ENCODE assay signal across 34 cellular contexts in genomic region chr5:142239394-142240159, GRCh38.
DNase-seq lines count a peak whose midpoint lies in the region; ATAC-seq, FAIRE-seq and TF ChIP-seq lines count a peak whose summit lies in the region.
"Had no signal": no experiment of that assay in that cellular context is flagged by ENCODE, and none has a peak within 500 bp of the region (broad histone marks: within the 10 kb centered on the region; RNA-seq: fewer than 3 reads in every experiment).

No MANE protein-coding gene starts in this region.

- WGBS in mammary epithelial cell (ENCODE audit: low coverage, missing lambda C conversion rate): 73% methylated on average over 4 of the region's 4 CpGs

- peak; percentile 46 for FAIRE-seq in keratinocyte (lab: Jason Lieb, UNC)
- FAIRE-seq: A204.1, colon, D721Med, endothelial cell of umbilical vein, H54, islet of Langerhans had no signal

- H3K4me2 ChIP-seq in mammary epithelial cell (ENCODE audit: insufficient read depth, low read depth, low read length) (no peak overlapping the region), keratinocyte (ENCODE audit: control insufficient read depth, extremely low read depth, insufficient read depth, low read depth, low read length) (no peak overlapping the region)

- H3K9me3 ChIP-seq in mammary epithelial cell (replicated peaks; ENCODE audit: insufficient read depth, low read length) (no peaks in the 10 kb centered on the region), breast epithelium (no peaks in the 10 kb centered on the region), keratinocyte (ENCODE audit: control insufficient read depth, low read depth, low read length) (no peaks in the 10 kb centered on the region), upper lobe of right lung (no peaks in the 10 kb centered on the region)
- H3K9me3 ChIP-seq: sigmoid colon, stomach had no signal

- in situ Hi-C loops in mammary epithelial cell (cut with MboI; ENCODE audit: low sequenced_read_pairs in 2 of 2): no loop called here

- H3K4me3 ChIP-seq in mammary epithelial cell (replicated peaks in 1 of 3; ENCODE audit: insufficient read depth in 1 of 3, low read depth in 2 of 3, low read length in 3 of 3): no peak overlapping the region
- no peak overlapping the region for H3K4me3 ChIP-seq in breast epithelium
- H3K4me3 ChIP-seq in keratinocyte (ENCODE audit: control insufficient read depth in 2 of 3, extremely low read depth in 1 of 3, insufficient read depth in 2 of 3, low read depth in 1 of 3, low read length in 3 of 3): no peak overlapping the region
- H3K4me3 ChIP-seq in upper lobe of right lung: no peak overlapping the region
- H3K4me3 ChIP-seq: cardiac muscle cell, sigmoid colon, stomach had no signal

- BruUV-seq in mammary epithelial cell (replicated peaks; lab: Mats Ljungman, UMichigan): no TSS peak

- H2AFZ ChIP-seq in mammary epithelial cell (ENCODE audit: low read depth, low read length) (no peak overlapping the region), keratinocyte (ENCODE audit: control insufficient read depth, low read length) (no peak overlapping the region)

- peaks cover 16% of the 10 kb centered on the region for H3K4me1 ChIP-seq in mammary epithelial cell (ENCODE audit: insufficient read depth, low read length)
- H3K4me1 ChIP-seq in breast epithelium: no peaks in the 10 kb centered on the region
- peaks cover 16% of the 10 kb centered on the region for H3K4me1 ChIP-seq in keratinocyte (ENCODE audit: control insufficient read depth, extremely low read depth, insufficient read depth, low read length)
- no peaks in the 10 kb centered on the region for H3K4me1 ChIP-seq in upper lobe of right lung
- H3K4me1 ChIP-seq: sigmoid colon, stomach had no signal

- peaks cover 32% of the 10 kb centered on the region for H3K27me3 Mint-ChIP-seq in activated naive CD4-positive, alpha-beta T cell treated with anti-CD3 and anti-CD28 coated beads, Interleukin-2, amount 10 ng/mL, durations not matched to agents 7 days and 5 days
- H3K27me3 Mint-ChIP-seq: T-helper 17 cell had no signal

- no peak for TF ChIP-seq CTCF in mammary epithelial cell (conservative IDR thresholded peaks at IDR 0.05 in 1 of 2, IDR thresholded peaks at IDR 0.05 in 1 of 2; ENCODE audit: extremely low read depth in 1 of 2, insufficient read depth in 1 of 2, low read depth in 1 of 2, low read length in 2 of 2)
- TF ChIP-seq CTCF in breast epithelium (IDR thresholded peaks at IDR 0.05): no peak
- no peak for TF ChIP-seq CTCF in VCaP (conservative IDR thresholded peaks at IDR 0.05)
- TF ChIP-seq CTCF in keratinocyte (optimal IDR thresholded peaks at IDR 0.05 in 1 of 3, IDR thresholded peaks at IDR 0.05 in 1 of 3, conservative IDR thresholded peaks at IDR 0.05 in 1 of 3; ENCODE audit: extremely low read depth in 1 of 3, insufficient read depth in 2 of 3, low read length in 3 of 3): no peak
- TF ChIP-seq CTCF in upper lobe of right lung (IDR thresholded peaks at IDR 0.05): no peak

- H4K20me1 ChIP-seq in mammary epithelial cell (ENCODE audit: insufficient read depth, low read length): no peaks in the 10 kb centered on the region
- H4K20me1 ChIP-seq in keratinocyte (ENCODE audit: control insufficient read depth, extremely low read depth, insufficient read depth, low read length): no peaks in the 10 kb centered on the region

- peaks cover 7% of the 10 kb centered on the region for H3K4me1 Mint-ChIP-seq in activated naive CD4-positive, alpha-beta T cell treated with anti-CD3 and anti-CD28 coated beads, Interleukin-2, amount 10 ng/mL, durations not matched to agents 7 days and 5 days

- H3K79me2 ChIP-seq in mammary epithelial cell (ENCODE audit: insufficient read depth, low read length) (no peaks in the 10 kb centered on the region), keratinocyte (ENCODE audit: control insufficient read depth, insufficient read depth, low read length) (no peaks in the 10 kb centered on the region)

- H3K27ac ChIP-seq in mammary epithelial cell (ENCODE audit: insufficient read depth, low read depth, low read length) (no peak overlapping the region), breast epithelium (no peak overlapping the region), VCaP (peak overlapping the region; percentile 25; the same call in 1 of the 2 replicates), keratinocyte (ENCODE audit: control insufficient read depth, insufficient read depth, low read length) (no peak overlapping the region), upper lobe of right lung (no peak overlapping the region)
- H3K27ac ChIP-seq: cardiac muscle cell, sigmoid colon, stomach had no signal

- no peaks in the 10 kb centered on the region for H3K36me3 Mint-ChIP-seq in activated naive CD4-positive, alpha-beta T cell treated with anti-CD3 and anti-CD28 coated beads, Interleukin-2, amount 10 ng/mL, durations not matched to agents 7 days and 5 days
- H3K36me3 Mint-ChIP-seq: activated naive CD4-positive, alpha-beta T cell treated with anti-CD3 and anti-CD28 coated beads, Interleukin-2, amount 50 U/mL, for 72 hours; CD4-positive, CD25-positive, alpha-beta regulatory T cell had no signal

- H3K9me1 ChIP-seq in keratinocyte (ENCODE audit: control insufficient read depth, extremely low read depth, insufficient read depth, low read length): no peaks in the 10 kb centered on the region

- ATAC-seq in upper lobe of right lung (peak; percentile 87), HG03175 (IDR thresholded peaks at IDR 0.05; ENCODE audit: unreplicated experiment) (no peak), GM21717 (IDR thresholded peaks at IDR 0.05; ENCODE audit: unreplicated experiment) (no peak)
- ATAC-seq: activated naive CD4-positive, alpha-beta T cell treated with anti-CD3 and anti-CD28 coated beads, Interleukin-2, amount 50 U/mL, for 72 hours; SK-N-SH treated with all-trans-retinoic acid at 6 μM for 48 hours; T-helper 17 cell had no signal

- H3K27me3 ChIP-seq in mammary epithelial cell (ENCODE audit: insufficient read depth, low read length) (no peaks in the 10 kb centered on the region), breast epithelium (no peaks in the 10 kb centered on the region), keratinocyte (ENCODE audit: control insufficient read depth, extremely low read depth, insufficient read depth, low read length) (no peaks in the 10 kb centered on the region), upper lobe of right lung (no peaks in the 10 kb centered on the region)
- H3K27me3 ChIP-seq: cardiac muscle cell, sigmoid colon, stomach had no signal

- H3K9me3 Mint-ChIP-seq in activated naive CD4-positive, alpha-beta T cell treated with anti-CD3 and anti-CD28 coated beads, Interleukin-2, amount 10 ng/mL, durations not matched to agents 7 days and 5 days: no peaks in the 10 kb centered on the region
- H3K9me3 Mint-ChIP-seq: activated CD4-positive, alpha-beta memory T cell treated with anti-CD3 and anti-CD28 coated beads, Interleukin-2, amount 10 ng/mL, durations not matched to agents 7 days and 5 days; activated naive CD4-positive, alpha-beta T cell treated with anti-CD3 and anti-CD28 coated beads, Interleukin-2, amount 50 U/mL, for 72 hours had no signal

- H3K9ac ChIP-seq in mammary epithelial cell (ENCODE audit: insufficient read depth, low read length) (no peak overlapping the region), keratinocyte (ENCODE audit: control insufficient read depth, extremely low read depth, insufficient read depth, low read length) (no peak overlapping the region)

- intact Hi-C loops in mammary epithelial cell (cut with micrococcal nuclease): no loop called here
- intact Hi-C loops in breast epithelium (cut with DNase I; ENCODE audit: low total_unique reads): no loop called here
- intact Hi-C loops in upper lobe of right lung (cut with DNase I): no loop called here

- CTCF ChIA-PET in mammary epithelial cell (lab: Charles Lee; ENCODE audit: low non-redundant PET): no interaction called here
- CTCF ChIA-PET in activated naive CD4-positive, alpha-beta T cell treated with anti-CD3 and anti-CD28 coated beads, Interleukin-2, amount 10 ng/mL, durations not matched to agents 7 days and 5 days (lab: Charles Lee): no interaction called here

- H3K36me3 ChIP-seq in mammary epithelial cell (ENCODE audit: insufficient read depth, low read length) (no peaks in the 10 kb centered on the region), breast epithelium (no peaks in the 10 kb centered on the region), keratinocyte (ENCODE audit: control insufficient read depth in 2 of 2, extremely low read depth in 1 of 2, insufficient read depth in 2 of 2, low read length in 2 of 2) (no peaks in the 10 kb centered on the region), upper lobe of right lung (no peaks in the 10 kb centered on the region)
- H3K36me3 ChIP-seq: cardiac muscle cell, sigmoid colon, stomach had no signal

- DNase-seq in mammary epithelial cell (peak; percentile 73), breast epithelium (ENCODE audit: low spot score in 2 of 2) (no peak), keratinocyte (ENCODE audit: low read depth, low spot score) (no peak), upper lobe of right lung (peak; percentile 17)
- DNase-seq in activated naive CD4-positive, alpha-beta T cell treated with anti-CD3 and anti-CD28 coated beads, Interleukin-2, amount 10 ng/mL, durations not matched to agents 7 days and 5 days: no peak
- DNase-seq: activated CD4-positive, alpha-beta memory T cell treated with anti-CD3 and anti-CD28 coated beads, Interleukin-2, amount 10 ng/mL, durations not matched to agents 7 days and 5 days; activated CD8-positive, alpha-beta memory T cell treated with anti-CD3 and anti-CD28 coated beads, Interleukin-2, amount 50 U/mL, for 48 hours; AML-193; amygdala; CD4-positive, CD25-positive, alpha-beta regulatory T cell; glutamatergic neuron; Karpas-422; NCI-H1417 treated with DMSO at 0.1 percent for 48 hours; NCI-H2029 treated with DMSO at 0.1 percent for 48 hours; NCI-H226; NCI-H82; sigmoid colon; stimulated activated CD4-positive, alpha-beta T cell treated with anti-CD3 and anti-CD28 coated beads, Interleukin-12 subunit alpha, Interleukin-12 subunit beta, amount 100 ng/mL, for 4 hours; stimulated activated CD4-positive, alpha-beta T cell treated with anti-CD3 and anti-CD28 coated beads, Interleukin-4, amount 100 ng/mL, for 1 hour; stomach; T-helper 17 cell had no signal

- dilution Hi-C loops in mammary epithelial cell (cut with HindIII; ENCODE audit: low sequenced_read_pairs): no loop called here
- dilution Hi-C loops in keratinocyte (cut with MboI; ENCODE audit: extremely low pct_ligation_motif_present, low sequenced_read_pairs): no loop called here

- TF ChIP-seq POLR2A in breast epithelium (IDR thresholded peaks at IDR 0.05): no peak

- H3K4me3 Mint-ChIP-seq in activated naive CD4-positive, alpha-beta T cell treated with anti-CD3 and anti-CD28 coated beads, Interleukin-2, amount 10 ng/mL, durations not matched to agents 7 days and 5 days: no peak overlapping the region
- H3K4me3 Mint-ChIP-seq: activated CD4-positive, alpha-beta memory T cell treated with anti-CD3 and anti-CD28 coated beads, Interleukin-2, amount 10 ng/mL, durations not matched to agents 7 days and 5 days; CD4-positive, CD25-positive, alpha-beta regulatory T cell; nephron; T-helper 17 cell had no signal

- no peak overlapping the region for H3K27ac Mint-ChIP-seq in activated naive CD4-positive, alpha-beta T cell treated with anti-CD3 and anti-CD28 coated beads, Interleukin-2, amount 10 ng/mL, durations not matched to agents 7 days and 5 days
- H3K27ac Mint-ChIP-seq: activated CD4-positive, alpha-beta memory T cell treated with anti-CD3 and anti-CD28 coated beads, Interleukin-2, amount 10 ng/mL, durations not matched to agents 7 days and 5 days; activated naive CD4-positive, alpha-beta T cell treated with anti-CD3 and anti-CD28 coated beads, Interleukin-2, amount 50 U/mL, for 72 hours; nephron; T-helper 17 cell had no signal

Comparison
In these comparisons a context has a peak if more than half of its experiments do, and no peak if none do; other contexts are left out.
1. DNase-seq: peak in mammary epithelial cell (single experiment) and upper lobe of right lung (single experiment); none in breast epithelium (0 of 2), keratinocyte (single experiment) and activated naive CD4-positive, alpha-beta T cell treated with anti-CD3 and anti-CD28 coated beads, Interleukin-2, amount 10 ng/mL, durations not matched to agents 7 days and 5 days (single experiment).